1 cellular context compared by ENCODE assay signal in the genomic region with DNA sequence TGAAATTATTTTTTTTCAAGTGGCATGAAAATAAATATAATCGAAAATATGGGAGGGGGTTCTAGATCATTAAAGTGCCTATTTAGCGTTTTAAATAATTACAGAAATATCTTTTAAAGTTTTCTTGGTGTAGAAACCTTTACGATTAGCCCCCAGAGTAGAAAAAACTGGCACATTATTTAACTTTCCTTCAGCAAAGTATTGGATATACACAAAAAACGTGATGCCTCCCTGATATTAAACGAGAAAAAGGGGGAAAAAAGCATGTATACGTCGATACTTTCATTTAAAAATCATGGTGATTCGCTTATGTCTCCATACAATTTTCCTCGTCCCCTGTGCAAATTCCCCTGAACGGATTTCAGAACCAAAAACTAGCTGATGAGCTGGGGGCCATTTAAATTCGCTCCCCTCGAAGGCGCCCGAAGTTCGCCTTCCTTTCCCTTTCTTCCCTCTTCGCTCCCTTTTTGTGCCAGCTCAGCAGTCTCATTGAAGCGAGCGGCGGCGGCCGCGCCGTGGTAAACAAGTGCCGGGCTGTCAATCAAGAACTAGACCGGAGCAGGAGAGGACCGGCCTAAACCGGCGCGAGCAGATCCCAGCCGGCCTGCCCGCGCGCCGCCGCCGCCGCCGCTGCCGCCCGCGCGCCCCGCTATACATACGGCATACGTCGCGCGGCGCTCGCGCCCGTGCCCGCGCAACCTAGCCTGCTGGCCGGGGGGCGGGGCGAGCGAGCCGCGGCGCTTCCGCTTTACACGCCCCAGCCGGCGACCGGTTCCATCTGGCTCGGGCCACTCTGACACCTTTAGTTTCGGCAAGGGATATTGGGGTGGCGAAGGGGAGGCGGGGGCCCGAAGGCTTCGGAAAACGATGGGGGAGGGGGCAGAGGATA.
TF ChIP-seq lines count a peak whose summit lies in the region.

No MANE protein-coding gene starts in this region.

TF ChIP-seq in GM23338, 12 proteins besides CTCF, POLR2A, EP300 and RAD21 (continued from another document):
- TF ChIP-seq, protein P1, sequence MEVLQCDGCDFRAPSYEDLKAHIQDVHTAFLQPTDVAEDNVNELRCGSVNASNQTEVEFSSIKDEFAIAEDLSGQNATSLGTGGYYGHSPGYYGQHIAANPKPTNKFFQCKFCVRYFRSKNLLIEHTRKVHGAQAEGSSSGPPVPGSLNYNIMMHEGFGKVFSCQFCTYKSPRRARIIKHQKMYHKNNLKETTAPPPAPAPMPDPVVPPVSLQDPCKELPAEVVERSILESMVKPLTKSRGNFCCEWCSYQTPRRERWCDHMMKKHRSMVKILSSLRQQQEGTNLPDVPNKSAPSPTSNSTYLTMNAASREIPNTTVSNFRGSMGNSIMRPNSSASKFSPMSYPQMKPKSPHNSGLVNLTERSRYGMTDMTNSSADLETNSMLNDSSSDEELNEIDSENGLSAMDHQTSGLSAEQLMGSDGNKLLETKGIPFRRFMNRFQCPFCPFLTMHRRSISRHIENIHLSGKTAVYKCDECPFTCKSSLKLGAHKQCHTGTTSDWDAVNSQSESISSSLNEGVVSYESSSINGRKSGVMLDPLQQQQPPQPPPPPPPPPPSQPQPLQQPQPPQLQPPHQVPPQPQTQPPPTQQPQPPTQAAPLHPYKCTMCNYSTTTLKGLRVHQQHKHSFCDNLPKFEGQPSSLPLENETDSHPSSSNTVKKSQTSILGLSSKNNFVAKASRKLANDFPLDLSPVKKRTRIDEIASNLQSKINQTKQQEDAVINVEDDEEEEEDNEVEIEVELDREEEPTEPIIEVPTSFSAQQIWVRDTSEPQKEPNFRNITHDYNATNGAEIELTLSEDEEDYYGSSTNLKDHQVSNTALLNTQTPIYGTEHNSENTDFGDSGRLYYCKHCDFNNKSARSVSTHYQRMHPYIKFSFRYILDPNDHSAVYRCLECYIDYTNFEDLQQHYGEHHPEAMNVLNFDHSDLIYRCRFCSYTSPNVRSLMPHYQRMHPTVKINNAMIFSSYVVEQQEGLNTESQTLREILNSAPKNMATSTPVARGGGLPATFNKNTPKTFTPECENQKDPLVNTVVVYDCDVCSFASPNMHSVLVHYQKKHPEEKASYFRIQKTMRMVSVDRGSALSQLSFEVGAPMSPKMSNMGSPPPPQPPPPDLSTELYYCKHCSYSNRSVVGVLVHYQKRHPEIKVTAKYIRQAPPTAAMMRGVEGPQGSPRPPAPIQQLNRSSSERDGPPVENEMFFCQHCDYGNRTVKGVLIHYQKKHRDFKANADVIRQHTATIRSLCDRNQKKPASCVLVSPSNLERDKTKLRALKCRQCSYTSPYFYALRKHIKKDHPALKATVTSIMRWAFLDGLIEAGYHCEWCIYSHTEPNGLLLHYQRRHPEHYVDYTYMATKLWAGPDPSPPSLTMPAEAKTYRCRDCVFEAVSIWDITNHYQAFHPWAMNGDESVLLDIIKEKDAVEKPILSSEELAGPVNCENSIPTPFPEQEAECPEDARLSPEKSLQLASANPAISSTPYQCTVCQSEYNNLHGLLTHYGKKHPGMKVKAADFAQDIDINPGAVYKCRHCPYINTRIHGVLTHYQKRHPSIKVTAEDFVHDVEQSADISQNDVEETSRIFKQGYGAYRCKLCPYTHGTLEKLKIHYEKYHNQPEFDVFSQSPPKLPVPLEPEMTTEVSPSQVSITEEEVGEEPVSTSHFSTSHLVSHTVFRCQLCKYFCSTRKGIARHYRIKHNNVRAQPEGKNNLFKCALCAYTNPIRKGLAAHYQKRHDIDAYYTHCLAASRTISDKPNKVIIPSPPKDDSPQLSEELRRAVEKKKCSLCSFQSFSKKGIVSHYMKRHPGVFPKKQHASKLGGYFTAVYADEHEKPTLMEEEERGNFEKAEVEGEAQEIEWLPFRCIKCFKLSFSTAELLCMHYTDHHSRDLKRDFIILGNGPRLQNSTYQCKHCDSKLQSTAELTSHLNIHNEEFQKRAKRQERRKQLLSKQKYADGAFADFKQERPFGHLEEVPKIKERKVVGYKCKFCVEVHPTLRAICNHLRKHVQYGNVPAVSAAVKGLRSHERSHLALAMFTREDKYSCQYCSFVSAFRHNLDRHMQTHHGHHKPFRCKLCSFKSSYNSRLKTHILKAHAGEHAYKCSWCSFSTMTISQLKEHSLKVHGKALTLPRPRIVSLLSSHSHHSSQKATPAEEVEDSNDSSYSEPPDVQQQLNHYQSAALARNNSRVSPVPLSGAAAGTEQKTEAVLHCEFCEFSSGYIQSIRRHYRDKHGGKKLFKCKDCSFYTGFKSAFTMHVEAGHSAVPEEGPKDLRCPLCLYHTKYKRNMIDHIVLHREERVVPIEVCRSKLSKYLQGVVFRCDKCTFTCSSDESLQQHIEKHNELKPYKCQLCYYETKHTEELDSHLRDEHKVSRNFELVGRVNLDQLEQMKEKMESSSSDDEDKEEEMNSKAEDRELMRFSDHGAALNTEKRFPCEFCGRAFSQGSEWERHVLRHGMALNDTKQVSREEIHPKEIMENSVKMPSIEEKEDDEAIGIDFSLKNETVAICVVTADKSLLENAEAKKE (CRISPR knock-in tag; IDR thresholded peaks at IDR 0.05), result no peak
- no peak for TF ChIP-seq ZNF114 (CRISPR knock-in tag; IDR thresholded peaks at IDR 0.05)
